9 cellular contexts compared by ENCODE assay signal in genomic region chr2:197324801-197325200, GRCh38. TPM values are rescaled to one million over a fixed set of nuclear protein-coding genes. Genes with fewer than 3 reads are reported as not detected.
DNase-seq lines count a peak whose midpoint lies in the region; ATAC-seq lines count a peak whose summit lies in the region.
"Had no signal": no experiment of that assay in that cellular context is flagged by ENCODE, and none has a peak within 500 bp of the region (broad histone marks: within the 10 kb centered on the region; RNA-seq: fewer than 3 reads in every experiment).

No MANE protein-coding gene starts in this region.

- POLR2A ChIA-PET in activated CD4-positive, alpha-beta T cell treated with anti-CD3 and anti-CD28 coated beads for 36 hours (lab: Charles Lee), result interaction anchor here (0.8 kb wide), 1 partner anchor 18 kb away, joined by 6 read pairs; no protein-coding TSS in a partner anchor
- POLR2A ChIA-PET in naive thymus-derived CD4-positive, alpha-beta T cell (lab: Charles Lee), result interaction anchor here (0.7 to 5.5 kb wide), 6 partner anchors 11 to 134 kb away, joined by 3 to 43 read pairs (median 4); partner anchors contain the start of gene ANKRD44

- no peaks in the 10 kb centered on the region for H3K27me3 Mint-ChIP-seq in activated CD4-positive, alpha-beta T cell treated with anti-CD3 and anti-CD28 coated beads for 36 hours
- H3K27me3 Mint-ChIP-seq in naive thymus-derived CD4-positive, alpha-beta T cell, result no peaks in the 10 kb centered on the region

- intact Hi-C loops in activated CD4-positive, alpha-beta T cell treated with anti-CD3 and anti-CD28 coated beads for 36 hours (cut with DNase I, micrococcal nuclease), result no loop called here
- intact Hi-C loops in naive thymus-derived CD4-positive, alpha-beta T cell (cut with micrococcal nuclease), result loop anchor here in 1 of 2 donors (5.0 kb wide), 1 partner anchor 128 kb away; the partner anchor contains the start of gene COQ10B

- DNase-seq in activated CD4-positive, alpha-beta T cell treated with anti-CD3 and anti-CD28 coated beads for 36 hours, result no peak
- no peak for DNase-seq in activated CD4-positive, alpha-beta T cell treated with anti-CD3 and anti-CD28 coated beads, Interleukin-2, amount 50 U/mL, for 1 hour
- no peak for DNase-seq in naive thymus-derived CD4-positive, alpha-beta T cell
- no peak for DNase-seq in NCI-H1930 (lab: John Stamatoyannopoulos, UW)
- no peak for DNase-seq in nucleus accumbens (lab: John Stamatoyannopoulos, UW)
- no peak for DNase-seq in midbrain (lab: John Stamatoyannopoulos, UW)

- no peak overlapping the region for H3K4me3 ChIP-seq in naive thymus-derived CD4-positive, alpha-beta T cell (ENCODE audit: low read length)

- H3K36me3 ChIP-seq in naive thymus-derived CD4-positive, alpha-beta T cell (ENCODE audit: control insufficient read depth in 2 of 3, insufficient read depth in 3 of 3, low read length in 3 of 3), result no peaks in the 10 kb centered on the region

- H3K36me3 Mint-ChIP-seq in activated CD4-positive, alpha-beta T cell treated with anti-CD3 and anti-CD28 coated beads for 36 hours (ENCODE audit: low read depth), result peaks cover 1% of the 10 kb centered on the region
- H3K36me3 Mint-ChIP-seq in naive thymus-derived CD4-positive, alpha-beta T cell, result peaks cover 0 to 5% (median 0%) of the 10 kb centered on the region in 5 donors

- peak overlapping the region; percentile 55 for H3K4me3 Mint-ChIP-seq in activated CD4-positive, alpha-beta T cell treated with anti-CD3 and anti-CD28 coated beads for 36 hours
- H3K4me3 Mint-ChIP-seq in naive thymus-derived CD4-positive, alpha-beta T cell, result peak overlapping the region in 8 of 10 donors; percentile 48 to 88 (median 70)
- H3K4me3 Mint-ChIP-seq: neural crest cell had no signal

- ATAC-seq in activated CD4-positive, alpha-beta T cell treated with anti-CD3 and anti-CD28 coated beads for 36 hours, result no peak
- peak; percentile 76 for ATAC-seq in GM21576 (IDR thresholded peaks at IDR 0.05; ENCODE audit: unreplicated experiment)
- peak; percentile 87 for ATAC-seq in HG03378 (IDR thresholded peaks at IDR 0.05; ENCODE audit: unreplicated experiment)
- no peak for ATAC-seq in naive thymus-derived CD4-positive, alpha-beta T cell

- peak overlapping the region; percentile 93 for H3K27ac Mint-ChIP-seq in activated CD4-positive, alpha-beta T cell treated with anti-CD3 and anti-CD28 coated beads for 36 hours
- H3K27ac Mint-ChIP-seq in naive thymus-derived CD4-positive, alpha-beta T cell, result peak overlapping the region; percentile 85 to 98 (median 94)

- H3K9me3 ChIP-seq in naive thymus-derived CD4-positive, alpha-beta T cell (ENCODE audit: control insufficient read depth in 2 of 3, low read length in 3 of 3), result no peaks in the 10 kb centered on the region

- CTCF ChIA-PET in activated CD4-positive, alpha-beta T cell treated with anti-CD3 and anti-CD28 coated beads for 36 hours (lab: Charles Lee), result interaction anchor here (0.6 to 1.5 kb wide), 5 partner anchors 34 to 211 kb away, joined by 3 to 5 read pairs (median 3); no protein-coding TSS in a partner anchor
- CTCF ChIA-PET in naive thymus-derived CD4-positive, alpha-beta T cell (lab: Charles Lee), result interaction anchor here (1.0 kb wide), 1 partner anchor 53 kb away, joined by 4 read pairs; no protein-coding TSS in a partner anchor

- no peaks in the 10 kb centered on the region for H3K9me3 Mint-ChIP-seq in activated CD4-positive, alpha-beta T cell treated with anti-CD3 and anti-CD28 coated beads for 36 hours (ENCODE audit: low read depth)
- H3K9me3 Mint-ChIP-seq in naive thymus-derived CD4-positive, alpha-beta T cell, result peaks cover 0 to 6% (median 0%) of the 10 kb centered on the region in 11 donors
- H3K9me3 Mint-ChIP-seq: neural crest cell had no signal

- peaks cover 81% of the 10 kb centered on the region for H3K4me1 Mint-ChIP-seq in activated CD4-positive, alpha-beta T cell treated with anti-CD3 and anti-CD28 coated beads for 36 hours
- peaks cover 50 to 94% (median 78%) of the 10 kb centered on the region in 7 donors for H3K4me1 Mint-ChIP-seq in naive thymus-derived CD4-positive, alpha-beta T cell
- H3K4me1 Mint-ChIP-seq: neural crest cell had no signal

- no peaks in the 10 kb centered on the region for H3K27me3 ChIP-seq in naive thymus-derived CD4-positive, alpha-beta T cell (ENCODE audit: control insufficient read depth in 2 of 2, insufficient read depth in 2 of 2, low read length in 2 of 2)

- peaks cover 48 to 77% of the 10 kb centered on the region in 2 donors for H3K4me1 ChIP-seq in naive thymus-derived CD4-positive, alpha-beta T cell (ENCODE audit: control insufficient read depth in 2 of 2, insufficient read depth in 2 of 2, low read length in 2 of 2)

- H3K27ac ChIP-seq in naive thymus-derived CD4-positive, alpha-beta T cell (ENCODE audit: low read depth, low read length), result peak overlapping the region; percentile 52

RNA-seq across cellular contexts. Expression of gene ANKRD44, which starts 14.2 kb away (rescaled TPM):
- total RNA-seq in activated CD4-positive, alpha-beta T cell treated with anti-CD3 and anti-CD28 coated beads for 36 hours, result 100 to 1,000 TPM; 122 to 181 TPM
- 100 to 1,000 TPM; 234 to 296 (median 291) TPM for total RNA-seq in naive thymus-derived CD4-positive, alpha-beta T cell
- 10 to 100 TPM; 88.6 to 95.4 TPM for polyA plus RNA-seq in naive thymus-derived CD4-positive, alpha-beta T cell

Comparison
In these comparisons a context has a peak if more than half of its experiments do, and no peak if none do; other contexts are left out.
1. ATAC-seq: peak in GM21576 (single experiment) and HG03378 (single experiment); none in activated CD4-positive, alpha-beta T cell treated with anti-CD3 and anti-CD28 coated beads for 36 hours (single experiment) and naive thymus-derived CD4-positive, alpha-beta T cell (single experiment).